ENCODE assay signal across 13 cellular contexts in the genomic region with DNA sequence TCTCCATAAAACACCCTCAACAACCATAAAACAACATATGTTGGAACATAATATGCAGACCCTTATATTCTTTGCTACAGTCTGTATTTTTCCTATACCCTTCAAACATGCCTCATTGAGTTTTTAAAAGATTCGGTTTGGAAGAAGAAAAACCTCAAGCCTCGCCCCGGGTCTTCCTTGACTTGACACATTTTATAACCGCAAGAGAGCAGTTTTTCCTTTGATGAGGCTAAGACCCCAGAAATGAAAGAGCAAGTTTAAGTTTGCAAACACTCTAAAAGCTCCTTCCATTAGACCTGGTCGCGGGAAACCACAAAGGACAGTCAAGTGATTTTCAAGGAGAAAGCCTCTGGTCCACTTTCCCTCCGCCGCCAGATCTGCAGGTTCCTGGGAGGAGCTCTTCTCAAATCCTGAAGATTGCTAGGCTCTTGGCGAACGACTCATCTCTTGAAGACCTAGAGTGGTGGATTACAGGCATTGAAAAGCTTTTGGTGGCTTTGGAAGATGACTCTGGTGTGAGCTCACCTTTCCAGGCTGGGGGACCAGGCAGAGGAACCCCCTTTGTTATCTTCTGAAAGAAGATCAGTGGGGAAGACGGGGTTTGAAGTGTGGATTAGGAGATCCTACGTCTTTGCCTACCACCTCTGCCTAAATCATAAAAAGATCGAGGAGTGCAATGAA. TPM values are rescaled to one million over a fixed set of nuclear protein-coding genes. Genes with fewer than 3 reads are reported as not detected.
DNase-seq lines count a peak whose midpoint lies in the region; ATAC-seq and TF ChIP-seq lines count a peak whose summit lies in the region.
"Had no signal": no experiment of that assay in that cellular context is flagged by ENCODE, and none has a peak within 500 bp of the region (broad histone marks: within the 10 kb centered on the region; RNA-seq: fewer than 3 reads in every experiment).

A gene with protein sequence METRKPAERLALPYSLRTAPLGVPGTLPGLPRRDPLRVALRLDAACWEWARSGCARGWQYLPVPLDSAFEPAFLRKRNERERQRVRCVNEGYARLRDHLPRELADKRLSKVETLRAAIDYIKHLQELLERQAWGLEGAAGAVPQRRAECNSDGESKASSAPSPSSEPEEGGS (plus strand): TSS at position 356 of the 681 bp plus-strand sequence. CDS start 515 bp downstream, outside the sequence.

- H3K4me3 Mint-ChIP-seq in T-helper 2 cell treated with Interferon-gamma antibody and Interleukin-4, amounts not matched to agents 5 μg/mL and 100 μg/mL, for 36 hours, result peak within 1 kb of the TSS; percentile 62
- peak within 1 kb of the TSS; percentile 73 for H3K4me3 Mint-ChIP-seq in T-helper 17 cell

- peaks cover 76% of the 10 kb centered on the region for H3K27me3 Mint-ChIP-seq in T-helper 2 cell treated with Interferon-gamma antibody and Interleukin-4, amounts not matched to agents 5 μg/mL and 100 μg/mL, for 36 hours (ENCODE audit: low read depth)
- H3K27me3 Mint-ChIP-seq in T-helper 17 cell, result peaks cover 81% of the 10 kb centered on the region

- H3K36me3 ChIP-seq in iPS-20b (ENCODE audit: insufficient read depth, low read depth, low read length) (no peaks in the 10 kb centered on the region), stomach (no peaks in the 10 kb centered on the region)

- WGBS in stomach, 5 donors, result 43 to 58% (median 48%) methylated on average over 13 of the region's 13 CpGs

- H3K27ac Mint-ChIP-seq in T-helper 2 cell treated with Interferon-gamma antibody and Interleukin-4, amounts not matched to agents 5 μg/mL and 100 μg/mL, for 36 hours, result no peak within 1 kb of the TSS
- no peak within 1 kb of the TSS for H3K27ac Mint-ChIP-seq in T-helper 17 cell

- H3K9me3 Mint-ChIP-seq in T-helper 2 cell treated with Interferon-gamma antibody and Interleukin-4, amounts not matched to agents 5 μg/mL and 100 μg/mL, for 36 hours, result no peaks in the 10 kb centered on the region

- H3K4me1 ChIP-seq in iPS-20b (ENCODE audit: insufficient read depth, low read length), result no peaks in the 10 kb centered on the region; the same call in 1 of the 2 replicates
- peaks cover 0 to 20% (median 15%) of the 10 kb centered on the region in 4 donors for H3K4me1 ChIP-seq in stomach

- no peak within 1 kb of the TSS for H3K27ac ChIP-seq in iPS-20b (ENCODE audit: low read length)
- H3K27ac ChIP-seq in stomach, result peak within 1 kb of the TSS in 1 of 5 donors; percentile 25

- H3K9me3 ChIP-seq in T-helper 17 cell (ENCODE audit: control insufficient read depth, low read length, poor library complexity, severe bottlenecking) (no peaks in the 10 kb centered on the region), iPS-20b (ENCODE audit: insufficient read depth, low read depth, low read length) (no peaks in the 10 kb centered on the region), stomach (no peaks in the 10 kb centered on the region)

- no peak within 1 kb of the TSS for H3K9ac ChIP-seq in iPS-20b (ENCODE audit: low read depth, low read length)

- TF ChIP-seq EP300 in stomach (IDR thresholded peaks at IDR 0.05), result no peak

- ATAC-seq in T-helper 17 cell, result no peak
- ATAC-seq in HG03097 (IDR thresholded peaks at IDR 0.05; ENCODE audit: low FRiP score, unreplicated experiment), result no peak
- no peak for ATAC-seq in GM18858 (IDR thresholded peaks at IDR 0.05; ENCODE audit: unreplicated experiment)
- ATAC-seq: sciatic nerve had no signal

- no peak for DNase-seq in T-helper 2 cell treated with Interferon-gamma antibody and Interleukin-4, amounts not matched to agents 5 μg/mL and 100 μg/mL, for 36 hours (ENCODE audit: low spot score)
- DNase-seq in T-helper 2 cell (no peak), T-helper 17 cell (no peak), stomach (no peak), foreskin melanocyte (no peak)
- DNase-seq: NCI-H2107 had no signal

- H3K4me3 ChIP-seq in iPS-20b (ENCODE audit: low read length) (peak within 1 kb of the TSS; percentile 64), stomach (peak within 1 kb of the TSS; percentile 28 to 51 (median 38))

- H3K36me3 Mint-ChIP-seq in T-helper 2 cell treated with Interferon-gamma antibody and Interleukin-4, amounts not matched to agents 5 μg/mL and 100 μg/mL, for 36 hours (ENCODE audit: low read depth), result no peaks in the 10 kb centered on the region
- peaks cover 4% of the 10 kb centered on the region for H3K36me3 Mint-ChIP-seq in T-helper 17 cell (ENCODE audit: low read depth)

- peaks cover 24% of the 10 kb centered on the region for H3K4me1 Mint-ChIP-seq in T-helper 2 cell treated with Interferon-gamma antibody and Interleukin-4, amounts not matched to agents 5 μg/mL and 100 μg/mL, for 36 hours (ENCODE audit: low read depth)
- H3K4me1 Mint-ChIP-seq in T-helper 17 cell, result peaks cover 13% of the 10 kb centered on the region

- TF ChIP-seq POLR2A in stomach (IDR thresholded peaks at IDR 0.05), result no peak

- intact Hi-C loops in stomach (cut with DNase I; ENCODE audit: low total_unique reads), result loop anchor here (10.0 kb wide), 1 partner anchor 110 kb away; no protein-coding TSS in a partner anchor

- H3K27me3 ChIP-seq in iPS-20b (ENCODE audit: insufficient read depth, low read length), result peaks cover 89% of the 10 kb centered on the region
- H3K27me3 ChIP-seq in stomach, result peaks cover 0 to 54% (median 24%) of the 10 kb centered on the region in 3 donors

- TF ChIP-seq CTCF in stomach (IDR thresholded peaks at IDR 0.05), result no peak

RNA-seq across cellular contexts. Expression of the gene that starts here (rescaled TPM):
- not detected for total RNA-seq in T-helper 17 cell
- not detected for total RNA-seq in stomach
- polyA plus RNA-seq in stomach, result under 1 TPM in 1 of 3 donors, not detected in 2; 0.10 TPM
- total RNA-seq: A673, fibroblast of villous mesenchyme, mesenteric fat pad, sciatic nerve had no signal
